7 cellular contexts compared by ENCODE assay signal in genomic region chr1:211578640-211579433, GRCh38. TPM values are rescaled to one million over a fixed set of nuclear protein-coding genes. Genes with fewer than 3 reads are reported as not detected.
A peak's percentile ranks its signal among the peaks of the same experiment; 100 is the strongest.
DNase-seq lines count a peak whose midpoint lies in the region; ATAC-seq and TF ChIP-seq lines count a peak whose summit lies in the region.

A gene with protein sequence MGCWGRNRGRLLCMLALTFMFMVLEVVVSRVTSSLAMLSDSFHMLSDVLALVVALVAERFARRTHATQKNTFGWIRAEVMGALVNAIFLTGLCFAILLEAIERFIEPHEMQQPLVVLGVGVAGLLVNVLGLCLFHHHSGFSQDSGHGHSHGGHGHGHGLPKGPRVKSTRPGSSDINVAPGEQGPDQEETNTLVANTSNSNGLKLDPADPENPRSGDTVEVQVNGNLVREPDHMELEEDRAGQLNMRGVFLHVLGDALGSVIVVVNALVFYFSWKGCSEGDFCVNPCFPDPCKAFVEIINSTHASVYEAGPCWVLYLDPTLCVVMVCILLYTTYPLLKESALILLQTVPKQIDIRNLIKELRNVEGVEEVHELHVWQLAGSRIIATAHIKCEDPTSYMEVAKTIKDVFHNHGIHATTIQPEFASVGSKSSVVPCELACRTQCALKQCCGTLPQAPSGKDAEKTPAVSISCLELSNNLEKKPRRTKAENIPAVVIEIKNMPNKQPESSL (minus strand): TSS chr1:211579161. CDS start chr1:211578612, 549 bp downstream.

- peak; percentile 78 for ATAC-seq in GM18508 (IDR thresholded peaks at IDR 0.05; ENCODE audit: insufficient read depth, unreplicated experiment)
- ATAC-seq in HG03025 (IDR thresholded peaks at IDR 0.05; ENCODE audit: low FRiP score, unreplicated experiment), result peak; percentile 87
- peak; percentile 99 for ATAC-seq in sciatic nerve

- intact Hi-C loops in sciatic nerve (cut with DNase I), result no loop called here

- DNase-seq in NCI-H2081 (lab: John Stamatoyannopoulos, UW), result peak; percentile 98
- DNase-seq in T1000 (lab: John Stamatoyannopoulos, UW), result peak; percentile 98
- peak; percentile 99 for DNase-seq in astrocyte of the spinal cord (ENCODE audit: low read depth, low spot score)
- peak; percentile 72 to 100 (median 98) for DNase-seq in hypothalamus (lab: John Stamatoyannopoulos, UW)
- DNase-seq in sciatic nerve (ENCODE audit: low spot score), result peak; percentile 100

- H3K4me3 ChIP-seq in astrocyte of the spinal cord (ENCODE audit: low read depth, low read length), result peak within 1 kb of the TSS; percentile 93

- in situ Hi-C loops in astrocyte of the spinal cord (cut with HindIII; ENCODE audit: low sequenced_read_pairs), result no loop called here

- TF ChIP-seq CTCF in astrocyte of the spinal cord (IDR thresholded peaks at IDR 0.05; ENCODE audit: low read depth, low read length), result no peak

RNA-seq across cellular contexts. Expression of the gene that starts here (rescaled TPM):
- 24.6 TPM for total RNA-seq in sciatic nerve

Comparison
In these comparisons a context has a peak if more than half of its experiments do, and no peak if none do; other contexts are left out.
1. Peak in every context shown above with its lines: DNase-seq, ATAC-seq and H3K4me3 ChIP-seq.